8 cellular contexts compared by ENCODE assay signal in the genomic region with DNA sequence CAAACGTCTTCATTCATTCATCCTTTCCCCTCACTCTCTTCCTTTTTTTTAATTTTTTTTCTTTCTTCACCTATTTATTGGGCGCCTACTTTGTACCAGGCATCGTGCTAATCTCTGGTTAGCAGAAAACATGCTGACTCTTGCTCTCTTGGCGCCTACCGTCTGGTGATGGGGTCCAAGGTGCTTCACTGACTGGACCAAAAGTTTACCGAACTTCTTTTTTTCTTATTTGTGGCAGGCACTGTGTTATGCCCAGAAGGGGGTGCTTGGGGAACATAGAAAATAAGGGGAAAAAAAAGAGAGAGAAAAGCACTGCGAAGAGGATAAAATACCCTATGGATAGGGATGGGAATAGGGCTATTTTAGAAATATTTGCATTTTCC. TPM values are rescaled to one million over a fixed set of nuclear protein-coding genes. Genes with fewer than 3 reads are reported as not detected.
DNase-seq lines count a peak whose midpoint lies in the region; ATAC-seq and TF ChIP-seq lines count a peak whose summit lies in the region.

No MANE protein-coding gene starts in this region.

- intact Hi-C loops in testis (cut with DNase I; ENCODE audit: low total_unique reads), result no loop called here

- H3K27me3 Mint-ChIP-seq in activated CD8-positive, alpha-beta T cell treated with anti-CD3 and anti-CD28 coated beads, Interleukin-2, amount 10 ng/mL, durations not matched to agents 7 days and 5 days (ENCODE audit: low read depth), result no peaks in the 10 kb centered on the region

- H3K9me3 Mint-ChIP-seq in activated CD8-positive, alpha-beta T cell treated with anti-CD3 and anti-CD28 coated beads, Interleukin-2, amount 10 ng/mL, durations not matched to agents 7 days and 5 days (ENCODE audit: insufficient read depth), result no peaks in the 10 kb centered on the region

- peak; percentile 3 for ATAC-seq in HG02678 (IDR thresholded peaks at IDR 0.05; ENCODE audit: unreplicated experiment)
- no peak for ATAC-seq in activated CD8-positive, alpha-beta T cell treated with anti-CD3 and anti-CD28 coated beads, Interleukin-2, amount 10 ng/mL, durations not matched to agents 7 days and 5 days

- H3K4me1 ChIP-seq in testis, result peaks cover 12% of the 10 kb centered on the region

- TF ChIP-seq CTCF in testis (IDR thresholded peaks at IDR 0.05), result no peak
- no peak for TF ChIP-seq CTCF in RWPE1 (conservative IDR thresholded peaks at IDR 0.05; ENCODE audit: low read depth)

- H3K27ac ChIP-seq in testis (peak overlapping the region; percentile 82 to 88), RWPE1 (no peak overlapping the region)

- peak overlapping the region; percentile 98 to 99 for H3K4me3 ChIP-seq in testis

- WGBS in testis, 2 donors, result 24 to 34% methylated on average over 7 of the region's 7 CpGs

- POLR2A ChIA-PET in activated CD8-positive, alpha-beta T cell treated with anti-CD3 and anti-CD28 coated beads, Interleukin-2, amount 10 ng/mL, durations not matched to agents 7 days and 5 days (lab: Charles Lee), result no interaction called here
- POLR2A ChIA-PET in RWPE1 (lab: Yijun Ruan, JAX; ENCODE audit: low non-redundant PET), result no interaction called here

- TF ChIP-seq POLR2A in testis (IDR thresholded peaks at IDR 0.05), result no peak

- no peaks in the 10 kb centered on the region for H3K27me3 ChIP-seq in testis

- no peak overlapping the region for H3K27ac Mint-ChIP-seq in activated CD8-positive, alpha-beta T cell treated with anti-CD3 and anti-CD28 coated beads, Interleukin-2, amount 10 ng/mL, durations not matched to agents 7 days and 5 days

- H3K4me1 Mint-ChIP-seq in activated CD8-positive, alpha-beta T cell treated with anti-CD3 and anti-CD28 coated beads, Interleukin-2, amount 10 ng/mL, durations not matched to agents 7 days and 5 days (ENCODE audit: low read depth), result peaks cover 32% of the 10 kb centered on the region

- H3K4me3 Mint-ChIP-seq in activated CD8-positive, alpha-beta T cell treated with anti-CD3 and anti-CD28 coated beads, Interleukin-2, amount 10 ng/mL, durations not matched to agents 7 days and 5 days, result peak overlapping the region; percentile 91

- H3K36me3 Mint-ChIP-seq in activated CD8-positive, alpha-beta T cell treated with anti-CD3 and anti-CD28 coated beads, Interleukin-2, amount 10 ng/mL, durations not matched to agents 7 days and 5 days (ENCODE audit: low read depth), result peaks cover 5% of the 10 kb centered on the region

- CTCF ChIA-PET in activated CD8-positive, alpha-beta T cell treated with anti-CD3 and anti-CD28 coated beads, Interleukin-2, amount 10 ng/mL, durations not matched to agents 7 days and 5 days (lab: Charles Lee), result no interaction called here
- CTCF ChIA-PET in RWPE1 (lab: Yijun Ruan, JAX), result no interaction called here

- no peaks in the 10 kb centered on the region for H3K9me3 ChIP-seq in testis

- H3K36me3 ChIP-seq in testis (ENCODE audit: low read depth, missing control alignments), result no peaks in the 10 kb centered on the region

- peak; percentile 39 for DNase-seq in ELR (ENCODE audit: low read depth)
- DNase-seq in activated CD8-positive, alpha-beta T cell treated with anti-CD3 and anti-CD28 coated beads, Interleukin-2, amount 10 ng/mL, durations not matched to agents 7 days and 5 days, result no peak
- peak; percentile 18 for DNase-seq in iPS-NIHi7 (ENCODE audit: extremely low spot score)
- no peak for DNase-seq in testis
- DNase-seq in NCI-H524 (lab: John Stamatoyannopoulos, UW), result no peak
- DNase-seq in RWPE1 (ENCODE audit: low spot score), result no peak
- no peak for DNase-seq in activated CD4-positive, alpha-beta T cell treated with anti-CD3 and anti-CD28 coated beads for 4 hours

RNA-seq across cellular contexts. Expression of gene FAM204A, which starts 0.5 kb away (rescaled TPM):
- 10 to 100 TPM; 45.4 to 49.4 TPM for total RNA-seq in activated CD8-positive, alpha-beta T cell treated with anti-CD3 and anti-CD28 coated beads, Interleukin-2, amount 10 ng/mL, durations not matched to agents 7 days and 5 days
- total RNA-seq in testis, result 10 to 100 TPM; 51.3 to 68.7 TPM
- 78.3 TPM for polyA plus RNA-seq in testis (ENCODE audit: insufficient read depth, low read depth, low replicate concordance)

Comparison
In these comparisons a context has a peak if more than half of its experiments do, and no peak if none do; other contexts are left out.
1. DNase-seq: peak in ELR (single experiment) and iPS-NIHi7 (single experiment); none in activated CD8-positive, alpha-beta T cell treated with anti-CD3 and anti-CD28 coated beads, Interleukin-2, amount 10 ng/mL, durations not matched to agents 7 days and 5 days (single experiment), testis (single experiment), NCI-H524 (0 of 2), RWPE1 (single experiment) and activated CD4-positive, alpha-beta T cell treated with anti-CD3 and anti-CD28 coated beads for 4 hours (0 of 2).